In the genomic region with DNA sequence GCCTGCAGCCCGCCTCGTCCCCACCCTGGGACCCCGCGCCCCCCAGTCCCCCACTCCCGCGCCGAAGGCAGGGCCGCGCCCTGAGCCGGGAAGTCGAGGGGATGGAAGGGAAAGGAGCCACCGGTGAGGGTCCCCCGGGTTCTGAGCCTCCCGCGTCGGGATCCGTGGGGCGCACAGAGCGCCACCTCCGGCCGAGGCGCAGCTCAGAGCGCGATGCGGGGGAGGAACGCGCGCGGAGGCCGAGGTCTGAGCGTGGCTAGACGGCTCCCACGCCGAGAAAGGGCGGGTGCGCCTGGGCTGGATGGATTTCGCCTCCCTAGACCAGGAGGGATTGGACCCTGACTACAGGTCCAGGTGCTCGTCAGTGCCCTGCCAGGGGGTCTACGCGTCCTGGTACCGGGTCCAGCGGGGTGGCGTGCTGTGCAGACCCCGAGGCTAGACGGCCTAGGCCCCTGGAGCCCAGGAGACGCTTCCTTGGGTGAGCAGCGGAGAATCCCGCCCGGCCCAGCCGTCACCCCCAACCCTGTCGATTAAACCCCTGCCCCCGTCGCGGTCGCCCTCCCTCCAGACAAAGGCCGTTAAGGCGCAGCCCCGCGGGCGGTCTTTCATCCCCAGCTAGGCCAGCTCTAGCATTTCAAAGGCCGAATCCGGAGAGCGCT, we compare ENCODE assay signal across 10 cellular contexts. TPM values are rescaled to one million over a fixed set of nuclear protein-coding genes. Genes with fewer than 3 reads are reported as not detected.
DNase-seq lines count a peak whose midpoint lies in the region; ATAC-seq, FAIRE-seq and TF ChIP-seq lines count a peak whose summit lies in the region.
"Had no signal": no experiment of that assay in that cellular context is flagged by ENCODE, and none has a peak within 500 bp of the region (broad histone marks: within the 10 kb centered on the region; RNA-seq: fewer than 3 reads in every experiment).

No MANE protein-coding gene starts in this region.

- H3K9ac ChIP-seq in IMR-90 (ENCODE audit: low read depth, low read length) (no peak overlapping the region), GM12878 (ENCODE audit: control insufficient read depth, insufficient read depth, low read length) (no peak overlapping the region)

- no peaks in the 10 kb centered on the region for H3K9me1 ChIP-seq in IMR-90 (ENCODE audit: insufficient read depth, low read length)

- no peak overlapping the region for H3K27ac ChIP-seq in IMR-90 (ENCODE audit: insufficient read depth, low read length)
- H3K27ac ChIP-seq in GM12878 (ENCODE audit: control insufficient read depth, insufficient read depth): no peak overlapping the region
- H3K27ac ChIP-seq in temporal lobe (ENCODE audit: low read depth, low read length): peak overlapping the region; percentile 56

- FAIRE-seq in GM12878 (lab: Jason Lieb, UNC): no peak

- TF ChIP-seq CTCF in IMR-90 (conservative IDR thresholded peaks at IDR 0.05; ENCODE audit: low read depth, low read length) (no peak; the same call in 1 of the 2 replicates), GM12878 (IDR thresholded peaks at IDR 0.05 in 2 of 3, conservative IDR thresholded peaks at IDR 0.05 in 1 of 3; ENCODE audit: control insufficient read depth in 2 of 3, extremely low read depth in 1 of 3, insufficient read depth in 1 of 3, low read depth in 3 of 3, low read length in 3 of 3) (peak in 2 of 3 experiments; percentile 13 to 27; a peak in 2 of 6 replicates)

- no peak overlapping the region for H4K5ac ChIP-seq in IMR-90 (ENCODE audit: low read depth, low read length)

- dilution Hi-C loops in IMR-90 (cut with HindIII; ENCODE audit: low sequenced_read_pairs, unreplicated experiment): no loop called here

- ATAC-seq in IMR-90 (ENCODE audit: low read depth): no peak
- ATAC-seq in GM12878: peak; percentile 3; the same call in 2 of the 3 replicates
- no peak for ATAC-seq in esophagus mucosa
- ATAC-seq: sciatic nerve had no signal

- H2BK20ac ChIP-seq in IMR-90 (ENCODE audit: low read depth, low read length): no peak overlapping the region

- H3K4me3 ChIP-seq in IMR-90 (ENCODE audit: insufficient read depth, low read depth, low read length): no peak overlapping the region
- H3K4me3 ChIP-seq in GM12878: no peak overlapping the region

- H2AK5ac ChIP-seq in IMR-90 (ENCODE audit: low read depth, low read length): peak overlapping the region; percentile 24; the same call in 1 of the 2 replicates

- TF ChIP-seq POLR2A in IMR-90 (IDR thresholded peaks at IDR 0.05; ENCODE audit: low read depth, low read length): no peak
- no peak for TF ChIP-seq POLR2A in GM12878 (IDR thresholded peaks at IDR 0.05; ENCODE audit: low read depth, low read length)

- no peak overlapping the region for H3K14ac ChIP-seq in IMR-90 (replicated peaks; ENCODE audit: low read depth, low read length)

- H3K4me2 ChIP-seq in IMR-90 (ENCODE audit: low read depth, low read length): no peak overlapping the region
- no peak overlapping the region for H3K4me2 ChIP-seq in GM12878 (ENCODE audit: control insufficient read depth, insufficient read depth)

- DNase-seq in IMR-90 (no peak), GM12878 (ENCODE audit: low read depth, low spot score) (no peak), kidney tubule cell (ENCODE audit: low spot score) (peak; percentile 25), NOMO-1 treated with DMSO at 0.1 percent for 48 hours (lab: John Stamatoyannopoulos, UW; ENCODE audit: unreplicated experiment) (no peak)
- DNase-seq in activated CD8-positive, alpha-beta memory T cell treated with anti-CD3 and anti-CD28 coated beads for 24 hours: no peak
- DNase-seq: activated effector memory CD4-positive, alpha-beta T cell treated with Interleukin-2 at 50 U/mL for 16 hours had no signal

- BruUV-seq in IMR-90 (replicated peaks; lab: Mats Ljungman, UMichigan) (no TSS peak), GM12878 (replicated peaks; lab: Mats Ljungman, UMichigan) (no TSS peak)

- no peak overlapping the region for H4K8ac ChIP-seq in IMR-90 (ENCODE audit: low read depth in 2 of 2, low read length in 2 of 2)

- H4K20me1 ChIP-seq in IMR-90 (ENCODE audit: insufficient read depth, low read length) (no peaks in the 10 kb centered on the region; the same call in 1 of the 2 replicates), GM12878 (ENCODE audit: control insufficient read depth, insufficient read depth) (no peaks in the 10 kb centered on the region)

- TF ChIP-seq EP300 in GM12878 (IDR thresholded peaks at IDR 0.05; ENCODE audit: borderline replicate concordance in 1 of 2, control insufficient read depth in 1 of 2, low read depth in 2 of 2, low read length in 2 of 2): no peak

- H3K18ac ChIP-seq in IMR-90 (ENCODE audit: low read depth, low read length): no peak overlapping the region

- H3K4me1 ChIP-seq in IMR-90 (ENCODE audit: control insufficient read depth, insufficient read depth, low read length) (peaks cover 5% of the 10 kb centered on the region; the same call in 1 of the 2 replicates), GM12878 (ENCODE audit: control insufficient read depth, insufficient read depth, low read length) (peaks cover 16% of the 10 kb centered on the region)

- RAD21 ChIA-PET in GM12878 (lab: Charles Lee; ENCODE audit: unreplicated experiment): interaction anchor here (1.0 to 2.3 kb wide), 4 partner anchors 11 to 84 kb away, joined by 3 to 11 read pairs (median 3); no protein-coding TSS in a partner anchor

- no peak overlapping the region for H2AK9ac ChIP-seq in IMR-90 (replicated peaks; ENCODE audit: low read depth, low read length, poor library complexity)

- SMC1A ChIA-PET in GM12878 (lab: Charles Lee; ENCODE audit: uncharacterized antibody, unreplicated experiment): no interaction called here

- no peak overlapping the region for H4K91ac ChIP-seq in IMR-90 (ENCODE audit: insufficient read depth, low read depth, low read length)

- H3K23ac ChIP-seq in IMR-90 (ENCODE audit: low read depth, low read length): no peak overlapping the region

- H3K27me3 ChIP-seq in IMR-90 (ENCODE audit: control insufficient read depth, insufficient read depth, low read length) (peaks cover 39% of the 10 kb centered on the region), GM12878 (replicated peaks in 1 of 2; ENCODE audit: control insufficient read depth in 2 of 2, insufficient read depth in 2 of 2, low read length in 1 of 2) (peaks cover 2 to 3% of the 10 kb centered on the region in 2 experiments)

- no peaks in the 10 kb centered on the region for H3K79me2 ChIP-seq in GM12878 (ENCODE audit: control insufficient read depth, insufficient read depth, low read length)

- in situ Hi-C loops in IMR-90 (cut with MboI; ENCODE audit: low sequenced_read_pairs) (no loop called here), GM12878 (cut with MboI) (loop anchor here (5.0 kb wide), 1 partner anchor 67 kb away; no protein-coding TSS in a partner anchor)

- TF ChIP-seq RAD21 in IMR-90 (IDR thresholded peaks at IDR 0.05; ENCODE audit: low read length): no peak
- no peak for TF ChIP-seq RAD21 in GM12878 (IDR thresholded peaks at IDR 0.05; ENCODE audit: insufficient read depth, low read depth, low read length)

- H3K4ac ChIP-seq in IMR-90 (ENCODE audit: low read depth, low read length): no peak overlapping the region

- intact Hi-C loops in IMR-90 (cut with micrococcal nuclease) (no loop called here), GM12878 (cut with micrococcal nuclease; ENCODE audit: unreplicated experiment) (loop anchor here (10.0 kb wide), 2 partner anchors 196 to 354 kb away; a partner anchor contains a TSS)

- H2BK120ac ChIP-seq in IMR-90 (ENCODE audit: low read depth, low read length): no peak overlapping the region

- no peaks in the 10 kb centered on the region for H3K9me3 ChIP-seq in IMR-90 (ENCODE audit: control insufficient read depth, insufficient read depth, low read length)
- no peaks in the 10 kb centered on the region for H3K9me3 ChIP-seq in GM12878 (replicated peaks; ENCODE audit: control insufficient read depth, insufficient read depth, low read length)
- H3K9me3 ChIP-seq: HAP-1 had no signal

- CTCF ChIA-PET in IMR-90 (lab: Yijun Ruan, JAX): interaction anchor here (1.0 to 1.1 kb wide), 3 partner anchors 22 to 204 kb away, joined by 3 read pairs; no protein-coding TSS in a partner anchor
- CTCF ChIA-PET in GM12878 (lab: Yijun Ruan, JAX): interaction anchor here (0.6 kb wide), 1 partner anchor 20 kb away, joined by 3 read pairs; no protein-coding TSS in a partner anchor

- POLR2A ChIA-PET in IMR-90 (lab: Charles Lee; ENCODE audit: unreplicated experiment) (no interaction called here), GM12878 (lab: Charles Lee) (interaction anchor here (0.8 to 1.1 kb wide), 2 partner anchors 12 to 84 kb away, joined by 3 read pairs; no protein-coding TSS in a partner anchor)

- H3K79me1 ChIP-seq in IMR-90 (ENCODE audit: low read depth in 1 of 2, low read length in 2 of 2): peaks cover 0 to 7% of the 10 kb centered on the region in 2 experiments; a peak in 1 of 4 replicates

- no peak overlapping the region for H2BK15ac ChIP-seq in IMR-90 (ENCODE audit: low read depth, low read length)

- H3K36me3 ChIP-seq in IMR-90 (ENCODE audit: control insufficient read depth, insufficient read depth, low read length) (no peaks in the 10 kb centered on the region), GM12878 (ENCODE audit: control insufficient read depth in 2 of 2, insufficient read depth in 2 of 2, low read length in 1 of 2) (no peaks in the 10 kb centered on the region)
- H3K36me3 ChIP-seq: HAP-1 had no signal

- H2BK5ac ChIP-seq in IMR-90 (ENCODE audit: low read depth, low read length, poor library complexity, severe bottlenecking): no peak overlapping the region

- H3K56ac ChIP-seq in IMR-90 (ENCODE audit: extremely low read depth, insufficient read depth, low read length): no peak overlapping the region

- WGBS in IMR-90 (ENCODE audit: extremely low coverage in 2 of 2, insufficient read length in 1 of 2), 2 experiments: 5% methylated on average over 25 of the region's 63 CpGs; no CpG with 5 or more reads in 1 of the 2 experiments
- 33% methylated on average over 51 of the region's 63 CpGs for WGBS in GM12878 (ENCODE audit: insufficient coverage, insufficient replicate concordance, low lambda C conversion rate, missing lambda C conversion rate)

- H2AFZ ChIP-seq in IMR-90 (replicated peaks; ENCODE audit: low read length, poor library complexity) (peak overlapping the region; percentile 8), GM12878 (ENCODE audit: control insufficient read depth, low read depth, low read length) (no peak overlapping the region)

RNA-seq across cellular contexts. Expression of a gene that starts 1.0 kb away (rescaled TPM):
- 3.8 and 4.7 TPM in 2 replicates for total RNA-seq in IMR-90 (2012; rRNA removed)
- polyA plus RNA-seq in IMR-90 (2012; rRNA removed): 3.3 and 4.7 TPM in 2 replicates
- 2.9 and 3.2 TPM in 2 replicates for polyA plus RNA-seq in IMR-90 (2012; cell fraction: cytosol; rRNA removed)
- polyA plus RNA-seq in IMR-90 (2012; cell fraction: nucleus; rRNA removed; ENCODE audit: low replicate concordance): 9.1 and 10.4 TPM in 2 replicates
- 48.1 and 48.7 TPM in 2 replicates for total RNA-seq in GM12878 (2013; cell fraction: nucleolus; rRNA removed)
- 5.7 and 7.2 TPM in 2 replicates for total RNA-seq in GM12878 (2014; rRNA removed)
- 4.2 and 5.5 TPM in 2 replicates for total RNA-seq in GM12878 (2014; rRNA removed; fragmentation: Illumina TruSeq; extraction: Trizol)
- 8.2 and 10.7 TPM in 2 replicates for total RNA-seq in GM12878 (2021)
- polyA plus RNA-seq in GM12878 (2011; ENCODE audit: low read depth): 0.93 TPM
- polyA plus RNA-seq in GM12878 (2011; rRNA removed): 6.5 and 10.0 TPM in 2 replicates
- 11.9 and 13.4 TPM in 2 replicates for polyA plus RNA-seq in GM12878 (2011; cell fraction: cytosol; rRNA removed)
- polyA plus RNA-seq in GM12878 (2011; cell fraction: nucleus; rRNA removed): 31.4 and 35.6 TPM in 2 replicates
- polyA plus RNA-seq in GM12878 (2012): 2.0 and 4.6 TPM in 2 replicates
- 3.5 and 3.6 TPM in 2 replicates for polyA plus RNA-seq in GM12878 (2014; fragmentation: Illumina TruSeq; extraction: Trizol)
- 1 to 10 TPM; 5.8 to 9.2 TPM for polyA plus RNA-seq in GM12878 (2014; fragmentation: Nextera tagmentation; extraction: Ambion mirVana)
- polyA plus RNA-seq in GM12878 (2014; rRNA removed): 5.1 and 6.2 TPM in 2 replicates
- 1 to 10 TPM; 2.5 to 3.2 TPM for polyA plus RNA-seq in GM12878 (2016; fragmentation: Nextera tagmentation; extraction: Ambion mirVana)
- polyA minus RNA-seq in GM12878 (2011; rRNA and poly(A)+ RNA removed): 27.1 and 46.8 TPM in 2 replicates
- 20.0 and 25.0 TPM in 2 replicates for polyA minus RNA-seq in GM12878 (2011; cell fraction: cytosol; rRNA and poly(A)+ RNA removed)
- 8.8 and 16.8 TPM in 2 replicates for polyA minus RNA-seq in GM12878 (2011; cell fraction: nucleus; rRNA and poly(A)+ RNA removed)
- total RNA-seq in temporal lobe: 19.7 TPM
- total RNA-seq in esophagus mucosa: 4.1 TPM
